Comparison of ENCODE assay signal across 8 cellular contexts in genomic region chr5:159098285-159099048, GRCh38. TPM values are rescaled to one million over a fixed set of nuclear protein-coding genes. Genes with fewer than 3 reads are reported as not detected.
A peak's percentile ranks its signal among the peaks of the same experiment; 100 is the strongest.
DNase-seq lines count a peak whose midpoint lies in the region; ATAC-seq and TF ChIP-seq lines count a peak whose summit lies in the region.

No MANE protein-coding gene starts in this region.

- no peak for TF ChIP-seq CTCF in Caco-2 (IDR thresholded peaks at IDR 0.05; ENCODE audit: insufficient read depth in 1 of 2, low read depth in 1 of 2, low read length in 1 of 2, severe bottlenecking in 1 of 2, unreplicated experiment in 1 of 2)
- TF ChIP-seq CTCF in OCI-LY7 (conservative IDR thresholded peaks at IDR 0.05; ENCODE audit: low read length): no peak
- TF ChIP-seq CTCF in epithelial cell of esophagus (IDR thresholded peaks at IDR 0.05; ENCODE audit: insufficient read depth, low read depth, low read length, missing control alignments): no peak

- no peak overlapping the region for H4K12ac ChIP-seq in trophoblast cell (ENCODE audit: low read depth, low read length)

- no peak overlapping the region for H2BK120ac ChIP-seq in trophoblast cell (ENCODE audit: insufficient read depth, low read length, poor library complexity)

- H3K4me3 ChIP-seq in Caco-2 (ENCODE audit: low read depth, low read length) (no peak overlapping the region), OCI-LY7 (ENCODE audit: low read depth, low read length, poor library complexity, severe bottlenecking) (peak overlapping the region; percentile 94), epithelial cell of esophagus (ENCODE audit: low read length) (peak overlapping the region; percentile 7), trophoblast cell (ENCODE audit: low read depth, low read length) (no peak overlapping the region)

- no peak overlapping the region for H3K18ac ChIP-seq in trophoblast cell (ENCODE audit: low read length)

- ATAC-seq in left lobe of liver: no peak

- no peaks in the 10 kb centered on the region for H3K79me1 ChIP-seq in trophoblast cell (ENCODE audit: low read length)

- BruUV-seq in Caco-2 (replicated peaks; lab: Mats Ljungman, UMichigan) (no TSS peak), OCI-LY7 (replicated peaks; lab: Mats Ljungman, UMichigan) (no TSS peak)

- H3K4me3 Mint-ChIP-seq in Caco-2 (ENCODE audit: unreplicated experiment): peak overlapping the region; percentile 47

- no peak overlapping the region for H3K27ac Mint-ChIP-seq in Caco-2 (ENCODE audit: unreplicated experiment)

- H3K79me2 ChIP-seq in OCI-LY7 (ENCODE audit: insufficient read depth, low read depth, low read length) (peaks cover 59% of the 10 kb centered on the region), trophoblast cell (ENCODE audit: control insufficient read depth, insufficient read depth, low read length, poor library complexity) (no peaks in the 10 kb centered on the region)

- H4K20me1 ChIP-seq in OCI-LY7 (ENCODE audit: insufficient read depth, low read length): no peaks in the 10 kb centered on the region

- peaks cover 49% of the 10 kb centered on the region for H3K27me3 Mint-ChIP-seq in Caco-2 (ENCODE audit: insufficient read depth, unreplicated experiment)

- peaks cover 8% of the 10 kb centered on the region for H3K4me1 Mint-ChIP-seq in Caco-2 (ENCODE audit: low read depth, unreplicated experiment)

- no peak overlapping the region for H4K8ac ChIP-seq in trophoblast cell (ENCODE audit: low read depth, low read length)

- H2AFZ ChIP-seq in OCI-LY7 (ENCODE audit: low read length) (no peak overlapping the region), trophoblast cell (ENCODE audit: insufficient read depth, low read length, poor library complexity) (no peak overlapping the region)

- no peak overlapping the region for H3K14ac ChIP-seq in trophoblast cell (ENCODE audit: low read length)

- H3K36me3 ChIP-seq in Caco-2 (ENCODE audit: control insufficient read depth, insufficient read depth, low read length) (no peaks in the 10 kb centered on the region), OCI-LY7 (ENCODE audit: insufficient read depth, low read length) (peaks cover 13% of the 10 kb centered on the region; the same call in 1 of the 2 replicates), trophoblast cell (ENCODE audit: control insufficient read depth in 1 of 2, insufficient read depth in 2 of 2, low read length in 2 of 2) (no peaks in the 10 kb centered on the region)

- H3K27me3 ChIP-seq in Caco-2 (replicated peaks; ENCODE audit: control insufficient read depth, insufficient read depth, low read length): no peaks in the 10 kb centered on the region
- peaks cover 59% of the 10 kb centered on the region for H3K27me3 ChIP-seq in trophoblast cell (ENCODE audit: insufficient read depth, low read length)

- H3K4me1 ChIP-seq in Caco-2: no peaks in the 10 kb centered on the region
- peaks cover 62% of the 10 kb centered on the region for H3K4me1 ChIP-seq in OCI-LY7 (ENCODE audit: insufficient read depth, low read length, poor library complexity, severe bottlenecking)
- H3K4me1 ChIP-seq in trophoblast cell (ENCODE audit: control insufficient read depth in 1 of 2, insufficient read depth in 2 of 2, low read length in 2 of 2): peaks cover 5 to 10% of the 10 kb centered on the region in 2 experiments

- H3K23ac ChIP-seq in trophoblast cell (ENCODE audit: low read length): no peak overlapping the region

- no CpG with 5 or more reads among the region's 9 CpGs for WGBS in trophoblast cell (ENCODE audit: extremely low coverage, insufficient coverage, insufficient read length)

- H3K27ac ChIP-seq in OCI-LY7 (ENCODE audit: low read depth, low read length, poor library complexity, severe bottlenecking): peak overlapping the region; percentile 90
- H3K27ac ChIP-seq in trophoblast cell (ENCODE audit: low read depth, low read length): no peak overlapping the region

- DNase-seq in Caco-2 (no peak), OCI-LY7 (ENCODE audit: low spot score) (peak; percentile 24), epithelial cell of esophagus (ENCODE audit: low read depth) (no peak), trophoblast cell (no peak), UCSD-AML1 (lab: John Stamatoyannopoulos, UW; ENCODE audit: unreplicated experiment) (no peak), left lobe of liver (ENCODE audit: low spot score) (no peak), T-helper 9 cell (no peak), NCI-H2227 (lab: John Stamatoyannopoulos, UW; ENCODE audit: unreplicated experiment) (no peak)

- H3K9me3 Mint-ChIP-seq in Caco-2 (ENCODE audit: unreplicated experiment): no peaks in the 10 kb centered on the region

- CTCF ChIA-PET in Caco-2 (lab: Charles Lee): no interaction called here
- CTCF ChIA-PET in OCI-LY7 (lab: Charles Lee; ENCODE audit: unreplicated experiment): no interaction called here

- no peak overlapping the region for H2AK5ac ChIP-seq in trophoblast cell (ENCODE audit: low read length)

- H3K4me2 ChIP-seq in OCI-LY7 (ENCODE audit: low read length) (peak overlapping the region; percentile 98), trophoblast cell (ENCODE audit: low read length) (peak overlapping the region; percentile 59)

- intact Hi-C loops in Caco-2 (cut with micrococcal nuclease; ENCODE audit: unreplicated experiment): no loop called here
- intact Hi-C loops in OCI-LY7 (cut with micrococcal nuclease; ENCODE audit: unreplicated experiment): loop anchor here (1.0 to 2.0 kb wide), 3 partner anchors 46 to 323 kb away; no protein-coding TSS in a partner anchor

- no peaks in the 10 kb centered on the region for H3K9me2 ChIP-seq in OCI-LY7 (ENCODE audit: insufficient read depth, low read length)

- H2BK5ac ChIP-seq in trophoblast cell (ENCODE audit: low read depth, low read length, poor library complexity): no peak overlapping the region

- H3K9ac ChIP-seq in trophoblast cell (ENCODE audit: low read length): no peak overlapping the region

- H3K4ac ChIP-seq in trophoblast cell (ENCODE audit: low read depth, low read length): no peak overlapping the region

- H3K9me3 ChIP-seq in Caco-2: no peaks in the 10 kb centered on the region
- H3K9me3 ChIP-seq in OCI-LY7 (ENCODE audit: low read length): no peaks in the 10 kb centered on the region
- peaks cover 3% of the 10 kb centered on the region for H3K9me3 ChIP-seq in trophoblast cell (ENCODE audit: insufficient read depth, low read depth, low read length)

- H2BK12ac ChIP-seq in trophoblast cell (ENCODE audit: low read length): no peak overlapping the region

- H3K36me3 Mint-ChIP-seq in Caco-2 (ENCODE audit: insufficient read depth, unreplicated experiment): no peaks in the 10 kb centered on the region

- POLR2A ChIA-PET in Caco-2 (lab: Charles Lee): no interaction called here
- POLR2A ChIA-PET in OCI-LY7 (lab: Charles Lee): interaction anchor here (0.7 to 0.9 kb wide), 3 partner anchors 56 to 380 kb away, joined by 3 to 5 read pairs (median 3); no protein-coding TSS in a partner anchor

- no peak overlapping the region for H4K91ac ChIP-seq in trophoblast cell (ENCODE audit: low read depth, low read length)

RNA-seq across cellular contexts. Expression of gene EBF1, which starts 1.2 kb away (rescaled TPM):
- total RNA-seq in Caco-2 (2022) (not detected in 2 replicates), OCI-LY7 (2022) (43.1 and 47.1 TPM in 2 replicates), left lobe of liver (0.55 TPM)
- total RNA-seq in OCI-LY7 (2014; rRNA removed; shearing (Covaris generic)): 20.3 and 26.3 TPM in 2 replicates
- not detected in 2 replicates for polyA plus RNA-seq in trophoblast cell (2013)

Comparison
In these comparisons a context has a peak if more than half of its experiments do, and no peak if none do; other contexts are left out.
1. H3K4me3 ChIP-seq: peak in OCI-LY7 (single experiment) and epithelial cell of esophagus (single experiment); none in Caco-2 (single experiment) and trophoblast cell (single experiment).
2. RNA of gene EBF1, which starts 1.2 kb away (total RNA-seq): 20.3 to 47.1 TPM in OCI-LY7; 0.55 TPM in left lobe of liver (single experiment) and not detected in Caco-2; every median in the first group is over 10 times any median in the second.